17 cellular contexts compared by ENCODE assay signal in the genomic region with DNA sequence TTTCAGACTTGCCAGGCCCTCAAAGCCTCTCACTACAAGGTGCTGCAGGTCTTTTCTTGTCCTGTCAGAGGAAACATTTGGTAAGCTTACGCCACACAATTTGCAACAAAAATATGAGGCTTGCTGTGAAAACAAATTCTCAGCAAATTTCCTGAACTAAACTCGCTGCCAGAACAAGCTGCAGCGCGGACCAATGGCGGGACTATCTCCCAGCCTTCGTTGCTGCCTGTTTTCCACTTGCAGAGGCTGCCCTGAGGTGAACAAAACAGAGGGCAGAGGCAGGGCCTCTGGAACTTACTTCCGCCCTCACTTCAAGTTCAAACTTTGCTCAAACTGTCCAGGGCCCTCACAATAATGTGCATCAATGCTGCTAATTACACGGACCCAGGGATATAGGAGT. TPM values are rescaled to one million over a fixed set of nuclear protein-coding genes. Genes with fewer than 3 reads are reported as not detected.
DNase-seq lines count a peak whose midpoint lies in the region; ATAC-seq and TF ChIP-seq lines count a peak whose summit lies in the region.
"Had no signal": no experiment of that assay in that cellular context is flagged by ENCODE, and none has a peak within 500 bp of the region (broad histone marks: within the 10 kb centered on the region; RNA-seq: fewer than 3 reads in every experiment).

No MANE protein-coding gene starts in this region.

- no peaks in the 10 kb centered on the region for H3K27me3 ChIP-seq in suprapubic skin
- H3K27me3 ChIP-seq: adrenal gland, stomach had no signal

- DNase-seq in activated naive CD4-positive, alpha-beta T cell treated with anti-CD3 and anti-CD28 coated beads for 36 hours: no peak
- DNase-seq in activated naive CD4-positive, alpha-beta T cell (lab: John Stamatoyannopoulos, UW): no peak
- DNase-seq in epithelial cell of prostate (ENCODE audit: low read depth, low spot score) (no peak), suprapubic skin (ENCODE audit: low spot score in 2 of 2) (no peak), AML-193 (lab: John Stamatoyannopoulos, UW) (no peak)
- DNase-seq in natural killer cell treated with Interleukin-12 subunit alpha and Interleukin-12 subunit beta and Interleukin-15 and Interleukin-18, amount 100 ng/mL, for 72 hours (ENCODE audit: low spot score): no peak
- DNase-seq: adrenal gland, Calu3, mammary epithelial cell, NCI-H1092, NCI-H526 treated with DMSO at 0.1 percent for 48 hours, SK-N-SH, stomach had no signal

- 40% methylated on average over 7 of the region's 8 CpGs for WGBS in suprapubic skin

- TF ChIP-seq POLR2A in suprapubic skin (IDR thresholded peaks at IDR 0.05): no peak

- H3K4me3 ChIP-seq in suprapubic skin: no peak overlapping the region
- H3K4me3 ChIP-seq: adrenal gland, GM12878, K562, stomach had no signal

- H3K9me3 ChIP-seq in suprapubic skin: no peaks in the 10 kb centered on the region
- H3K9me3 ChIP-seq: adrenal gland, SK-N-SH, stomach had no signal

- H3K27ac ChIP-seq in VCaP (peak overlapping the region; percentile 86), epithelial cell of prostate (peak overlapping the region; percentile 51), suprapubic skin (peak overlapping the region; percentile 7)

- peak overlapping the region; percentile 53 for H3K27ac Mint-ChIP-seq in activated naive CD4-positive, alpha-beta T cell treated with anti-CD3 and anti-CD28 coated beads for 36 hours
- H3K27ac Mint-ChIP-seq in natural killer cell treated with Interleukin-12 subunit alpha and Interleukin-12 subunit beta and Interleukin-15 and Interleukin-18, amount 100 ng/mL, for 72 hours: no peak overlapping the region

- no peak for ATAC-seq in natural killer cell treated with Interleukin-12 subunit alpha and Interleukin-12 subunit beta and Interleukin-15 and Interleukin-18, amount 100 ng/mL, for 72 hours
- no peak for ATAC-seq in GM21381 (IDR thresholded peaks at IDR 0.05; ENCODE audit: unreplicated experiment)
- ATAC-seq: GM12878, K562 had no signal

- H3K4me1 ChIP-seq in suprapubic skin: peaks cover 70% of the 10 kb centered on the region

- CTCF ChIA-PET in activated naive CD4-positive, alpha-beta T cell treated with anti-CD3 and anti-CD28 coated beads for 36 hours (lab: Charles Lee): interaction anchor here (1.3 kb wide), 1 partner anchor 12 kb away, joined by 3 read pairs; the partner anchor contains the start of gene UQCC2

- H3K4me1 Mint-ChIP-seq in activated naive CD4-positive, alpha-beta T cell treated with anti-CD3 and anti-CD28 coated beads for 36 hours (ENCODE audit: low read depth): peaks cover 63% of the 10 kb centered on the region
- peaks cover 10 to 24% of the 10 kb centered on the region in 2 donors for H3K4me1 Mint-ChIP-seq in natural killer cell treated with Interleukin-12 subunit alpha and Interleukin-12 subunit beta and Interleukin-15 and Interleukin-18, amount 100 ng/mL, for 72 hours (ENCODE audit: low read depth in 2 of 2)

- TF ChIP-seq CTCF in VCaP (conservative IDR thresholded peaks at IDR 0.05) (no peak), suprapubic skin (IDR thresholded peaks at IDR 0.05) (no peak)

- no peaks in the 10 kb centered on the region for H3K9me3 Mint-ChIP-seq in activated naive CD4-positive, alpha-beta T cell treated with anti-CD3 and anti-CD28 coated beads for 36 hours
- H3K9me3 Mint-ChIP-seq in natural killer cell treated with Interleukin-12 subunit alpha and Interleukin-12 subunit beta and Interleukin-15 and Interleukin-18, amount 100 ng/mL, for 72 hours: no peaks in the 10 kb centered on the region

- no peak overlapping the region for H3K4me3 Mint-ChIP-seq in activated naive CD4-positive, alpha-beta T cell treated with anti-CD3 and anti-CD28 coated beads for 36 hours
- H3K4me3 Mint-ChIP-seq in natural killer cell treated with Interleukin-12 subunit alpha and Interleukin-12 subunit beta and Interleukin-15 and Interleukin-18, amount 100 ng/mL, for 72 hours: no peak overlapping the region

- H3K36me3 Mint-ChIP-seq in activated naive CD4-positive, alpha-beta T cell treated with anti-CD3 and anti-CD28 coated beads for 36 hours (ENCODE audit: low read depth): peaks cover 35% of the 10 kb centered on the region
- H3K36me3 Mint-ChIP-seq in natural killer cell treated with Interleukin-12 subunit alpha and Interleukin-12 subunit beta and Interleukin-15 and Interleukin-18, amount 100 ng/mL, for 72 hours: no peaks in the 10 kb centered on the region

- intact Hi-C loops in activated naive CD4-positive, alpha-beta T cell treated with anti-CD3 and anti-CD28 coated beads for 36 hours (cut with micrococcal nuclease): no loop called here

- TF ChIP-seq EP300 in suprapubic skin (IDR thresholded peaks at IDR 0.05): no peak

- H3K27me3 Mint-ChIP-seq in activated naive CD4-positive, alpha-beta T cell treated with anti-CD3 and anti-CD28 coated beads for 36 hours (ENCODE audit: low read depth): no peaks in the 10 kb centered on the region
- H3K27me3 Mint-ChIP-seq in natural killer cell treated with Interleukin-12 subunit alpha and Interleukin-12 subunit beta and Interleukin-15 and Interleukin-18, amount 100 ng/mL, for 72 hours: no peaks in the 10 kb centered on the region

- H3K36me3 ChIP-seq in suprapubic skin: peaks cover 39% of the 10 kb centered on the region

RNA-seq across cellular contexts. Expression of gene UQCC2, which starts 12.4 kb away (rescaled TPM):
- total RNA-seq in activated naive CD4-positive, alpha-beta T cell treated with anti-CD3 and anti-CD28 coated beads for 36 hours: 100 to 1,000 TPM; 199 to 205 TPM
- 10 to 100 TPM; 11.3 to 39.4 (median 21.7) TPM for total RNA-seq in suprapubic skin
- total RNA-seq in natural killer cell treated with Interleukin-12 subunit alpha and Interleukin-12 subunit beta and Interleukin-15 and Interleukin-18, amount 100 ng/mL, for 72 hours: 10 to 100 TPM; 44.9 to 53.1 TPM

RNA-seq across cellular contexts. Expression of gene IP6K3, which starts 47.6 kb away (rescaled TPM):
- total RNA-seq in activated naive CD4-positive, alpha-beta T cell treated with anti-CD3 and anti-CD28 coated beads for 36 hours: not detected
- total RNA-seq in suprapubic skin: under 1 TPM in 2 of 4 donors, not detected in 2; 0.51 to 0.83 TPM
- not detected for total RNA-seq in natural killer cell treated with Interleukin-12 subunit alpha and Interleukin-12 subunit beta and Interleukin-15 and Interleukin-18, amount 100 ng/mL, for 72 hours
- total RNA-seq: Calu3, GM12878, K562 had no signal

Comparison
In these comparisons a context has a peak if more than half of its experiments do, and no peak if none do; other contexts are left out.
1. H3K27ac ChIP-seq: peak in every context shown above with its lines; median percentile 86 in VCaP; 51 in epithelial cell of prostate; 7 in suprapubic skin.